Comparison of ENCODE assay signal across 24 cellular contexts in the genomic region with DNA sequence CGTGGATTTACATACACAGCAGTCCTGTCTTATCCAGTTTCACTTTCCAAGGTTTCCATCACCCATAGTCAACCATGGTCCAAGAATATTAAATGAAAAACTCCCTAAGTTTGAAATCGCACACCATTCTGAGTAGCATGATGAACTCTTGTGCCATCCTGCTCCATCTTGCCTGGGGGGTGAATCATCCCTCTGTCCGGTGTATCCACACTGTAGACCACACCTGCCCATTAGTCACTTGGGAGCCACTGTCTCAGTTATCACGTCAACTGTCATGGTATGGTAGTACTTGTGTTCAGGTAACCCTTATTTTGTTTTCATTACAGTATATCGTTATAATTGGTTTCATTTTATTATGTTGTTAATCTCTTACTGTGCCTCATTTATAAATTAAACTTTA. TPM values are rescaled to one million over a fixed set of nuclear protein-coding genes. Genes with fewer than 3 reads are reported as not detected.
"Had no signal": no experiment of that assay in that cellular context is flagged by ENCODE, and none has a peak within 500 bp of the region (broad histone marks: within the 10 kb centered on the region; RNA-seq: fewer than 3 reads in every experiment).

No MANE protein-coding gene starts in this region.

- H3K27ac Mint-ChIP-seq: activated naive CD8-positive, alpha-beta T cell; activated T-cell treated with anti-CD3 and anti-CD28 coated beads, Interleukin-2, amount 50 U/mL, for 24 hours; activated T-helper 17 cell treated with anti-CD3 and anti-CD28 coated beads, Interleukin-2, amount 50 U/mL, for 72 hours; natural killer cell; WTC11 had no signal

- H3K27me3 Mint-ChIP-seq: activated T-helper 17 cell treated with anti-CD3 and anti-CD28 coated beads, Interleukin-2, amount 50 U/mL, for 72 hours had no signal

- H3K27me3 ChIP-seq: adrenal gland, left lung, pancreas, tibial nerve had no signal

- H3K36me3 Mint-ChIP-seq: activated naive CD8-positive, alpha-beta T cell; natural killer cell had no signal

- FAIRE-seq: astrocyte, pancreas had no signal

- H3K36me3 ChIP-seq: adrenal gland, left lung, pancreas had no signal

- ATAC-seq: activated T-helper 17 cell treated with anti-CD3 and anti-CD28 coated beads, Interleukin-2, amount 50 U/mL, for 72 hours; left lung; natural killer cell; pancreas; right cardiac atrium; stimulated activated naive CD8-positive, alpha-beta T cell treated with anti-CD3 and anti-CD28 coated beads, Interleukin-15, Interleukin-2, amounts not matched to agents 100 U/mL and 50 U/mL, for 24 hours; WTC11 had no signal

- H3K27ac ChIP-seq: adrenal gland, left lung, pancreas, tibial nerve had no signal

- H3K9me3 Mint-ChIP-seq: activated T-cell treated with anti-CD3 and anti-CD28 coated beads, Interleukin-2, amount 50 U/mL, for 24 hours; activated T-helper 17 cell treated with anti-CD3 and anti-CD28 coated beads, Interleukin-2, amount 50 U/mL, for 72 hours; natural killer cell had no signal

- H3K4me3 ChIP-seq: adrenal gland, coronary artery, left lung, pancreas, tibial nerve had no signal

- DNase-seq: activated CD8-positive, alpha-beta memory T cell treated with anti-CD3 and anti-CD28 coated beads for 24 hours; activated CD8-positive, alpha-beta memory T cell treated with anti-CD3 and anti-CD28 coated beads, Interleukin-2, amount 50 U/mL, for 4 hours; activated naive CD4-positive, alpha-beta T cell; activated T-cell treated with anti-CD3 and anti-CD28 coated beads, Interleukin-2, amount 50 U/mL, for 24 hours; adrenal gland; cerebellar nuclear complex; left lung; midbrain; natural killer cell; pancreas; right cardiac atrium; stimulated activated CD4-positive, alpha-beta T cell treated with anti-CD3 and anti-CD28 coated beads, Interleukin-4, amount 100 ng/mL, for 24 hours; stimulated activated naive CD8-positive, alpha-beta T cell treated with anti-CD3 and anti-CD28 coated beads, Interleukin-15, Interleukin-2, amounts not matched to agents 100 U/mL and 50 U/mL, for 24 hours; substantia nigra; T1000 had no signal

- H3K4me3 Mint-ChIP-seq: activated naive CD8-positive, alpha-beta T cell; activated T-cell treated with anti-CD3 and anti-CD28 coated beads, Interleukin-2, amount 50 U/mL, for 24 hours; activated T-helper 17 cell treated with anti-CD3 and anti-CD28 coated beads, Interleukin-2, amount 50 U/mL, for 72 hours; natural killer cell; T-helper 1 cell treated with Interleukin-12 subunit alpha and Interleukin-12 subunit beta and Interleukin-4 antibody, amounts not matched to agents 30 μg/mL and 1 μg/mL, for 36 hours; WTC11 had no signal

- H3K4me1 ChIP-seq: adrenal gland, left lung, pancreas, tibial nerve had no signal

- H3K9me3 ChIP-seq: adrenal gland, pancreas, tibial nerve had no signal

- H3K4me1 Mint-ChIP-seq: WTC11 had no signal

RNA-seq across cellular contexts. Expression of a gene that starts 38.5 kb away (rescaled TPM):
- total RNA-seq: natural killer cell had no signal

RNA-seq across cellular contexts. Expression of a gene that starts 47.0 kb away (rescaled TPM):
- total RNA-seq: activated T-helper 17 cell treated with anti-CD3 and anti-CD28 coated beads, Interleukin-2, amount 50 U/mL, for 72 hours; fibroblast of villous mesenchyme; kidney epithelial cell had no signal
